Comparison of ENCODE assay signal across 6 cellular contexts in the genomic region with DNA sequence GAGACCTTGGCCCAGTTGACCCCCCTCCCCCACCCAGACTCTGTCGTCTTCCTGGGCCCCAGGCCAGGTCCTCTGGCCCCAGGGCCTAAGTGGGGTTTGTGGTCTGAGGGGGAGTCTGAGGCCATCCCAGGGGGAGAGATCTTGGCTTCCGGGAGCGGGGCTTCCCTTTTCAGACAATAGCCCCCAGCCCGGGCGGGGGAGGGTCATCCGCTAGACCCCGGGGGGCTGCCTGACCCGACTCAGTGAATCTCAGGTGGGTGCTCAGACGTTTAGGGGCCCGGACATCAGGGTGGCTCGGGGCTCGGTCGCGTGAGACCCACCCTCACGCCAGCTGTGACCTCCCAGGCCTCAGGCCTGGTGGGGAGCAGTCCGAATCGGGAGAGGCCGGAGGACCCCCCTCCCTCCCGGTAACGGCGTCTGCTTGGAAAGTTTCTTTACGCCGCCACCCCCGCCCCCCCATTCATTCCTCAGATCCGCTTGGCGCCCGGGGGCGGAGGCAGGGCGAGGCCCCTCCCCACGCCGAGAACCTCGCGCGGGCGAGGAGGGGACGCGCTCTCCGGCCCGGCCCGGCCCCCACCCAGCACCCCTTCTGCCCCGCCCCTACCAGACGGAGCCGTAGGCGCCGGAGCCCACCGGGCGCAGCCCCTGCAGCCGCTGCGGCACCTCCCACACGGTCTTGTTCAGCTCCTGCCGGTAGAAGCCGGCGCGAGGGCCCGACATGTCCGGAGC. TPM values are rescaled to one million over a fixed set of nuclear protein-coding genes. Genes with fewer than 3 reads are reported as not detected.
A peak's percentile ranks its signal among the peaks of the same experiment; 100 is the strongest.
DNase-seq lines count a peak whose midpoint lies in the region; ATAC-seq, FAIRE-seq and TF ChIP-seq lines count a peak whose summit lies in the region.

No MANE protein-coding gene starts in this region.

- TF ChIP-seq CTCF in cardiac fibroblast (IDR thresholded peaks at IDR 0.05; ENCODE audit: low read depth, low read length) (no peak), pancreas (IDR thresholded peaks at IDR 0.05) (no peak)

- no peak overlapping the region for H3K27ac ChIP-seq in pancreas

- intact Hi-C loops in pancreas (cut with DNase I): loop anchor here in 2 of 3 donors (10.0 kb wide), 2 partner anchors 55 to 345 kb away; partner anchors contain the start of gene DENND6B (in 1 of the 2)

- H3K4me1 ChIP-seq in NT2/D1 (ENCODE audit: insufficient read depth, insufficient read length) (peaks cover 10% of the 10 kb centered on the region), pancreas (peaks cover 26 to 30% (median 29%) of the 10 kb centered on the region in 3 donors)

- peak in 1 of 4 donors; percentile 6 for ATAC-seq in pancreas
- no peak for ATAC-seq in GM21390 (IDR thresholded peaks at IDR 0.05; ENCODE audit: unreplicated experiment)

- peak overlapping the region; percentile 21 for H3K9ac ChIP-seq in NT2/D1 (ENCODE audit: insufficient read length, low read depth)

- 13 to 20% methylated on average over 30 to 56 of the region's 56 CpGs for WGBS in pancreas, 2 donors

- H3K36me3 ChIP-seq in NT2/D1 (ENCODE audit: insufficient read depth, insufficient read length, low read length) (peaks cover 4% of the 10 kb centered on the region), pancreas (no peaks in the 10 kb centered on the region)

- FAIRE-seq in pancreas (lab: Jason Lieb, UNC): no peak

- H3K4me3 ChIP-seq in NT2/D1 (ENCODE audit: insufficient read length, low read depth): no peak overlapping the region
- peak overlapping the region; percentile 25 to 57 for H3K4me3 ChIP-seq in cardiac fibroblast (replicated peaks in 1 of 2; ENCODE audit: low read depth in 2 of 2, low read length in 2 of 2)
- H3K4me3 ChIP-seq in pancreas: peak overlapping the region in 3 of 4 donors; percentile 19 to 49 (median 40)

- no peaks in the 10 kb centered on the region; the same call in 1 of the 2 replicates for H3K9me3 ChIP-seq in NT2/D1 (ENCODE audit: insufficient read depth, low read length)
- no peaks in the 10 kb centered on the region for H3K9me3 ChIP-seq in pancreas

- DNase-seq in EL (peak; percentile 55), NT2/D1 (ENCODE audit: low read depth, low spot score) (no peak), cardiac fibroblast (ENCODE audit: low read depth in 2 of 2) (peak; percentile 32 to 61), pancreas (peak in 1 of 6 donors; percentile 33), hepatic stellate cell (ENCODE audit: low spot score) (no peak)

- H3K27me3 ChIP-seq in NT2/D1 (ENCODE audit: insufficient read depth, insufficient read length) (peaks cover 25% of the 10 kb centered on the region), pancreas (no peaks in the 10 kb centered on the region)

RNA-seq across cellular contexts. Expression of gene MAPK11, which starts 0.4 kb away (rescaled TPM):
- total RNA-seq in pancreas: 1 to 10 TPM; 1.3 to 3.7 (median 2.3) TPM
- polyA plus RNA-seq in pancreas: 10 to 100 TPM; 13.2 to 22.2 TPM

RNA-seq across cellular contexts. Expression of gene MAPK12, which starts 8.3 kb away (rescaled TPM):
- total RNA-seq in pancreas: 1 to 10 TPM in 5 of 6 donors, under 1 TPM in 1; 0.88 to 3.8 (median 1.6) TPM
- polyA plus RNA-seq in pancreas: 10 to 100 TPM in 1 of 2 donors, 1 to 10 TPM in 1; 6.9 to 19.2 TPM

RNA-seq across cellular contexts. Expression of gene HDAC10, which starts 18.7 kb away (rescaled TPM):
- 10 to 100 TPM; 17.0 to 40.7 (median 19.1) TPM for total RNA-seq in pancreas
- 10 to 100 TPM; 67.7 to 78.3 TPM for polyA plus RNA-seq in pancreas

RNA-seq across cellular contexts. Expression of gene TUBGCP6, which starts 24.9 kb away (rescaled TPM):
- total RNA-seq in pancreas: 10 to 100 TPM; 19.2 to 36.7 (median 26.8) TPM
- 100 to 1,000 TPM; 109 to 139 TPM for polyA plus RNA-seq in pancreas

RNA-seq across cellular contexts. Expression of gene PLXNB2, which starts 37.7 kb away (rescaled TPM):
- total RNA-seq in pancreas: 100 to 1,000 TPM in 5 of 6 donors, 10 to 100 TPM in 1; 89.3 to 168 (median 113) TPM
- polyA plus RNA-seq in pancreas: 100 to 1,000 TPM; 191 to 216 TPM

Comparison
In these comparisons a context has a peak if more than half of its experiments do, and no peak if none do; other contexts are left out.
1. DNase-seq: peak in EL (single experiment) and cardiac fibroblast (2 of 2); none in NT2/D1 (single experiment) and hepatic stellate cell (single experiment).